In the genomic region with DNA sequence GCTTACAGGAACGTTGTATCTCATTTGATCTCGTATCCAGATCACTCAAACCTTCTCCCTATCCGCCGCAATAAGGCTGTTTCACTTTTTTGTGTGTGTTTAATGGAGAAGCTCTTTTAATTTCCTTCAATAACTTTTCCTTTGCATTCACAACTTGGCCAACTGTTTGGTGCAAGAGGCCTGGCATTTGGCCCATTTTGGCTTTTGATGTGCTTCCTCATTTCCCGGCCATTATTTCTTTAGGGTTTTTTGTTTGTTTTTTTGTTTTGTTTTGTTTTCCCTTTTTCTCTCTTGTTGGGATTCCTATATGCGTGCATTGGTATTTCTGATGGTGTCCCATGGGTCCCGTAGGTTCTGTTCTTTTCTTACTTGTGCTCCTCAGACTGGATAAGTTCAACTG, we compare ENCODE assay signal across 16 cellular contexts. TPM values are rescaled to one million over a fixed set of nuclear protein-coding genes. Genes with fewer than 3 reads are reported as not detected.
DNase-seq lines count a peak whose midpoint lies in the region; ATAC-seq and TF ChIP-seq lines count a peak whose summit lies in the region.
"Had no signal": no experiment of that assay in that cellular context is flagged by ENCODE, and none has a peak within 500 bp of the region (broad histone marks: within the 10 kb centered on the region; RNA-seq: fewer than 3 reads in every experiment).

No MANE protein-coding gene starts in this region.

- peaks cover 10% of the 10 kb centered on the region for H3K4me1 Mint-ChIP-seq in brain

- WGBS in heart left ventricle, 4 donors: 86 to 91% (median 88%) methylated on average over 7 of the region's 7 CpGs

- DNase-seq in right atrium auricular region (ENCODE audit: low spot score) (peak; percentile 52), heart left ventricle (no peak), OCI-M1 (lab: John Stamatoyannopoulos, UW) (peak; percentile 23), HUDEP-2 (lab: John Stamatoyannopoulos, UW; ENCODE audit: unreplicated experiment in 76 of 76) (no peak), NCI-H2196 treated with DMSO at 0.1 percent for 48 hours (lab: John Stamatoyannopoulos, UW; ENCODE audit: unreplicated experiment) (no peak), T1000 (lab: John Stamatoyannopoulos, UW) (no peak), SJCRH30 (no peak)
- DNase-seq: CD4-positive, alpha-beta T cell; DMS79; GOT3; NCI-H1048; NCI-H146; NCI-H2107; PC-3 had no signal

- TF ChIP-seq CTCF in right atrium auricular region (IDR thresholded peaks at IDR 0.05) (no peak), heart left ventricle (IDR thresholded peaks at IDR 0.05) (no peak), brain (conservative IDR thresholded peaks at IDR 0.05) (no peak)

- no peak for TF ChIP-seq POLR2A in heart left ventricle (IDR thresholded peaks at IDR 0.05)

- H3K36me3 Mint-ChIP-seq in brain: peaks cover 52% of the 10 kb centered on the region

- H3K27me3 Mint-ChIP-seq in brain: peaks cover 3% of the 10 kb centered on the region
- H3K27me3 Mint-ChIP-seq: CD4-positive, alpha-beta T cell had no signal

- no peak for ATAC-seq in heart left ventricle
- ATAC-seq: A549, PC-3 had no signal

- H3K27ac ChIP-seq in right atrium auricular region (no peak overlapping the region), heart left ventricle (no peak overlapping the region), SJCRH30 (no peak overlapping the region)
- H3K27ac ChIP-seq: A549 had no signal

- H3K27me3 ChIP-seq in right atrium auricular region: no peaks in the 10 kb centered on the region
- no peaks in the 10 kb centered on the region for H3K27me3 ChIP-seq in heart left ventricle
- no peaks in the 10 kb centered on the region for H3K27me3 ChIP-seq in SJCRH30

- H3K9me3 ChIP-seq in right atrium auricular region: no peaks in the 10 kb centered on the region
- no peaks in the 10 kb centered on the region for H3K9me3 ChIP-seq in heart left ventricle
- no peaks in the 10 kb centered on the region for H3K9me3 ChIP-seq in SJCRH30 (replicated peaks)
- H3K9me3 ChIP-seq: A549 had no signal

- intact Hi-C loops in heart left ventricle (cut with DNase I): no loop called here

- H3K4me1 ChIP-seq in right atrium auricular region: peaks cover 0 to 1% of the 10 kb centered on the region in 2 donors
- peaks cover 0 to 17% (median under 1%) of the 10 kb centered on the region in 12 donors for H3K4me1 ChIP-seq in heart left ventricle
- peaks cover 10% of the 10 kb centered on the region for H3K4me1 ChIP-seq in SJCRH30

- peak overlapping the region in 4 of 5 experiments; percentile 37 to 47 (median 40) for H3K27ac Mint-ChIP-seq in brain
- H3K27ac Mint-ChIP-seq: CD4-positive, alpha-beta T cell had no signal

- no peaks in the 10 kb centered on the region for H3K9me3 Mint-ChIP-seq in brain
- H3K9me3 Mint-ChIP-seq: CD4-positive, alpha-beta T cell had no signal

- peaks cover 21% of the 10 kb centered on the region for H3K36me3 ChIP-seq in right atrium auricular region
- H3K36me3 ChIP-seq in heart left ventricle: peaks cover 2 to 79% (median 60%) of the 10 kb centered on the region in 9 donors
- peaks cover 35% of the 10 kb centered on the region for H3K36me3 ChIP-seq in SJCRH30

- H3K4me3 Mint-ChIP-seq in brain: no peak overlapping the region
- H3K4me3 Mint-ChIP-seq: CD4-positive, alpha-beta T cell had no signal

- H3K4me3 ChIP-seq in right atrium auricular region: no peak overlapping the region
- no peak overlapping the region for H3K4me3 ChIP-seq in heart left ventricle
- H3K4me3 ChIP-seq in SJCRH30: no peak overlapping the region
- H3K4me3 ChIP-seq: A549 had no signal

RNA-seq across cellular contexts. Expression of a gene that starts 6.1 kb away (rescaled TPM):
- total RNA-seq in right atrium auricular region: 10 to 100 TPM; 14.1 to 20.7 TPM
- total RNA-seq in heart left ventricle: 10 to 100 TPM; 13.4 to 25.5 (median 20.3) TPM
- 10 to 100 TPM; 28.9 to 42.0 TPM for polyA plus RNA-seq in heart left ventricle
- 45.2 TPM for polyA plus RNA-seq in brain (ENCODE audit: insufficient read depth, low read depth, low replicate concordance)
- total RNA-seq in SJCRH30 (2014; rRNA removed; shearing (Covaris generic)): 32.0 and 34.1 TPM in 2 replicates

RNA-seq across cellular contexts. Expression of a gene that starts 39.0 kb away (rescaled TPM):
- total RNA-seq in right atrium auricular region: 10 to 100 TPM; 13.9 to 19.6 TPM
- total RNA-seq in heart left ventricle: 10 to 100 TPM in 5 of 9 donors, 1 to 10 TPM in 4; 7.0 to 17.5 (median 12.1) TPM
- polyA plus RNA-seq in heart left ventricle: 1 to 10 TPM; 3.2 to 6.2 TPM
- 22.2 TPM for polyA plus RNA-seq in brain (ENCODE audit: insufficient read depth, low read depth, low replicate concordance)
- total RNA-seq in SJCRH30 (2014; rRNA removed; shearing (Covaris generic)): 21.4 and 23.4 TPM in 2 replicates

RNA-seq across cellular contexts. Expression of a gene that starts 40.6 kb away (rescaled TPM):
- total RNA-seq in right atrium auricular region: 10 to 100 TPM; 21.1 to 31.8 TPM
- 10 to 100 TPM; 20.0 to 41.7 (median 31.6) TPM for total RNA-seq in heart left ventricle
- 10 to 100 TPM; 38.6 to 39.5 TPM for polyA plus RNA-seq in heart left ventricle
- 45.0 TPM for polyA plus RNA-seq in brain (ENCODE audit: insufficient read depth, low read depth, low replicate concordance)
- total RNA-seq in SJCRH30 (2014; rRNA removed; shearing (Covaris generic)): 26.3 and 29.9 TPM in 2 replicates

Comparison
In these comparisons a context has a peak if more than half of its experiments do, and no peak if none do; other contexts are left out.
1. DNase-seq: peak in right atrium auricular region (single experiment) and OCI-M1 (single experiment); none in heart left ventricle (0 of 5), HUDEP-2 (0 of 76), NCI-H2196 treated with DMSO at 0.1 percent for 48 hours (single experiment), T1000 (single experiment) and SJCRH30 (0 of 2).